In genomic region chr6:170404036-170404435, GRCh38 we compare ENCODE assay signal across 18 cellular contexts.
DNase-seq lines count a peak whose midpoint lies in the region; ATAC-seq and TF ChIP-seq lines count a peak whose summit lies in the region.
"Had no signal": no experiment of that assay in that cellular context is flagged by ENCODE, and none has a peak within 500 bp of the region (broad histone marks: within the 10 kb centered on the region; RNA-seq: fewer than 3 reads in every experiment).

No MANE protein-coding gene starts in this region.

- no peaks in the 10 kb centered on the region for H3K79me2 ChIP-seq in neural progenitor cell (ENCODE audit: low read depth)
- H3K79me2 ChIP-seq: parathyroid adenoma had no signal

- 71 to 73% (median 72%) methylated on average over 9 of the region's 9 CpGs for WGBS in heart left ventricle, 4 donors

- peak; percentile 85 for DNase-seq in Ammon's horn (ENCODE audit: low spot score)
- DNase-seq in anterior cingulate cortex (lab: John Stamatoyannopoulos, UW), result peak in 53 of 58 donors; percentile 21 to 85 (median 63)
- peak; percentile 10 for DNase-seq in fibroblast of the aortic adventitia (ENCODE audit: low read depth)
- DNase-seq in neural progenitor cell (ENCODE audit: low spot score), result peak; percentile 6
- no peak for DNase-seq in NCI-H2196 treated with DMSO at 0.1 percent for 48 hours (lab: John Stamatoyannopoulos, UW; ENCODE audit: unreplicated experiment)
- no peak for DNase-seq in heart left ventricle
- DNase-seq in NCI-H187 treated with DMSO at 0.1 percent for 48 hours (lab: John Stamatoyannopoulos, UW), result no peak
- DNase-seq: activated CD4-positive, CD25-positive, alpha-beta regulatory T cell; activated effector memory CD4-positive, alpha-beta T cell treated with Interleukin-2 at 50 U/mL for 16 hours; aorta; COR-L47; effector memory CD4-positive, alpha-beta T cell; foreskin melanocyte; NCI-H1048; stomach had no signal

- peak overlapping the region; percentile 54 for H3K4me2 ChIP-seq in neural progenitor cell

- peak overlapping the region; percentile 69 for H3K4me3 Mint-ChIP-seq in neural progenitor cell

- peaks cover 7% of the 10 kb centered on the region for H3F3A ChIP-seq in neural progenitor cell (ENCODE audit: low read depth)

- peak overlapping the region; percentile 99 for H3K27ac Mint-ChIP-seq in neural progenitor cell

- H3K9ac ChIP-seq in neural progenitor cell, result no peak overlapping the region
- H3K9ac ChIP-seq: parathyroid adenoma had no signal

- peaks cover 6% of the 10 kb centered on the region for H3K27me3 Mint-ChIP-seq in neural progenitor cell (ENCODE audit: insufficient read depth, low read depth)

- H3K4me1 Mint-ChIP-seq in neural progenitor cell, result peaks cover 47% of the 10 kb centered on the region

- no peak for TF ChIP-seq POLR2A in heart left ventricle (IDR thresholded peaks at IDR 0.05)

- H3K27ac ChIP-seq in neural progenitor cell, result no peak overlapping the region
- H3K27ac ChIP-seq in heart left ventricle, result no peak overlapping the region
- H3K27ac ChIP-seq: parathyroid adenoma, stomach had no signal

- intact Hi-C loops in heart left ventricle (cut with DNase I), result no loop called here

- H3K9me3 ChIP-seq in neural progenitor cell (ENCODE audit: low read depth) (no peaks in the 10 kb centered on the region), heart left ventricle (no peaks in the 10 kb centered on the region)
- H3K9me3 ChIP-seq: stomach had no signal

- no peaks in the 10 kb centered on the region for H4K20me1 ChIP-seq in neural progenitor cell (ENCODE audit: low read depth)

- H3K36me3 ChIP-seq in neural progenitor cell (no peaks in the 10 kb centered on the region), heart left ventricle (peaks cover 0 to 74% (median 56%) of the 10 kb centered on the region in 9 donors)

- H3K36me3 Mint-ChIP-seq in neural progenitor cell, result peaks cover 41% of the 10 kb centered on the region

- TF ChIP-seq CTCF in fibroblast of the aortic adventitia (IDR thresholded peaks at IDR 0.05; ENCODE audit: insufficient read depth, low read length) (no peak), neural progenitor cell (IDR thresholded peaks at IDR 0.05) (no peak), heart left ventricle (IDR thresholded peaks at IDR 0.05) (no peak)

- no peak overlapping the region for H2AFZ ChIP-seq in neural progenitor cell (replicated peaks)
- H2AFZ ChIP-seq: parathyroid adenoma had no signal

- peaks cover 2% of the 10 kb centered on the region for H3K9me3 Mint-ChIP-seq in neural progenitor cell

- H3K4me1 ChIP-seq in neural progenitor cell (peaks cover 23% of the 10 kb centered on the region), heart left ventricle (no peaks in the 10 kb centered on the region)
- H3K4me1 ChIP-seq: parathyroid adenoma, stomach had no signal

- H3K4me3 ChIP-seq in fibroblast of the aortic adventitia (ENCODE audit: low read depth, low read length) (no peak overlapping the region), neural progenitor cell (no peak overlapping the region), heart left ventricle (no peak overlapping the region)
- H3K4me3 ChIP-seq: K562, stomach had no signal

- H3K27me3 ChIP-seq in neural progenitor cell (no peaks in the 10 kb centered on the region), heart left ventricle (no peaks in the 10 kb centered on the region)
- H3K27me3 ChIP-seq: stomach had no signal

- ATAC-seq in heart left ventricle (no peak), GM19351 (IDR thresholded peaks at IDR 0.05; ENCODE audit: unreplicated experiment) (no peak)
- ATAC-seq: K562 had no signal

Comparison
In these comparisons a context has a peak if more than half of its experiments do, and no peak if none do; other contexts are left out.
1. DNase-seq: peak in Ammon's horn (single experiment), anterior cingulate cortex (53 of 58), fibroblast of the aortic adventitia (single experiment) and neural progenitor cell (single experiment); none in NCI-H2196 treated with DMSO at 0.1 percent for 48 hours (single experiment), heart left ventricle (0 of 5) and NCI-H187 treated with DMSO at 0.1 percent for 48 hours (single experiment).